In genomic region chr2:170523506-170523905, GRCh38 we compare ENCODE assay signal across 1 cellular context.
TF ChIP-seq lines count a peak whose summit lies in the region.

No MANE protein-coding gene starts in this region.

TF ChIP-seq in HepG2, 621 proteins besides CTCF, POLR2A, EP300 and RAD21 (continued from another document):
- peak; percentile 67 for TF ChIP-seq SMC3 (IDR thresholded peaks at IDR 0.05; ENCODE audit: low read length)
- TF ChIP-seq ZFY (CRISPR knock-in tag; IDR thresholded peaks at IDR 0.05) = no peak
- TF ChIP-seq, protein P1, sequence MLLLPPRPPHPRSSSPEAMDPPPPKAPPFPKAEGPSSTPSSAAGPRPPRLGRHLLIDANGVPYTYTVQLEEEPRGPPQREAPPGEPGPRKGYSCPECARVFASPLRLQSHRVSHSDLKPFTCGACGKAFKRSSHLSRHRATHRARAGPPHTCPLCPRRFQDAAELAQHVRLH (CRISPR knock-in tag; IDR thresholded peaks at IDR 0.05; ENCODE audit: borderline replicate concordance, low read depth) = no peak
- no peak for TF ChIP-seq ZNF674 (CRISPR knock-in tag; IDR thresholded peaks at IDR 0.05; ENCODE audit: low read depth)
